9 cellular contexts compared by ENCODE assay signal in genomic region chr17:47615766-47616424, GRCh38. TPM values are rescaled to one million over a fixed set of nuclear protein-coding genes. Genes with fewer than 3 reads are reported as not detected.
A peak's percentile ranks its signal among the peaks of the same experiment; 100 is the strongest.
DNase-seq lines count a peak whose midpoint lies in the region; ATAC-seq, FAIRE-seq and TF ChIP-seq lines count a peak whose summit lies in the region.
"Had no signal": no experiment of that assay in that cellular context is flagged by ENCODE, and none has a peak within 500 bp of the region (broad histone marks: within the 10 kb centered on the region; RNA-seq: fewer than 3 reads in every experiment).

No MANE protein-coding gene starts in this region.

- no peak for TF ChIP-seq EP300 in stomach (IDR thresholded peaks at IDR 0.05)

- H4K20me1 ChIP-seq in astrocyte (ENCODE audit: insufficient read depth, low read length): no peaks in the 10 kb centered on the region

- no peak overlapping the region for H3K4me2 ChIP-seq in astrocyte (ENCODE audit: low read length)

- POLR2A ChIA-PET in A673 (lab: Charles Lee; ENCODE audit: low non-redundant PET): no interaction called here

- peaks cover 24% of the 10 kb centered on the region for H3K36me3 Mint-ChIP-seq in astrocyte (ENCODE audit: low read depth, unreplicated experiment)

- peak; percentile 59 for TF ChIP-seq CTCF in A673 (conservative IDR thresholded peaks at IDR 0.05; ENCODE audit: low read depth, low read length)
- peak; percentile 54 for TF ChIP-seq CTCF in GM10266 (IDR thresholded peaks at IDR 0.05; ENCODE audit: control insufficient read depth, insufficient read depth, low read depth, missing control alignments)
- peak; percentile 79 for TF ChIP-seq CTCF in astrocyte (IDR thresholded peaks at IDR 0.05; ENCODE audit: insufficient read depth, low read depth, low read length)
- TF ChIP-seq CTCF in stomach (IDR thresholded peaks at IDR 0.05): peak in 5 of 7 experiments; percentile 46 to 78 (median 70)

- no peak overlapping the region for H3K27ac Mint-ChIP-seq in astrocyte (ENCODE audit: unreplicated experiment)

- peak; percentile 51 for DNase-seq in A673 (ENCODE audit: low spot score)
- DNase-seq in GM10266 (ENCODE audit: extremely low spot score): peak; percentile 30
- peak; percentile 16 for DNase-seq in NCI-H2171 (lab: John Stamatoyannopoulos, UW)
- peak; percentile 10 for DNase-seq in astrocyte (ENCODE audit: low read depth)
- DNase-seq in iPS-NIHi7 (ENCODE audit: extremely low spot score): peak; percentile 32
- DNase-seq in stomach: no peak

- 57 to 80% (median 76%) methylated on average over 6 to 8 of the region's 8 CpGs for WGBS in stomach, 5 donors

- H3K36me3 ChIP-seq in A673 (ENCODE audit: insufficient read depth, low read length, poor library complexity, severe bottlenecking): peaks cover 24% of the 10 kb centered on the region
- H3K36me3 ChIP-seq in astrocyte (ENCODE audit: insufficient read depth, low read length): peaks cover 33% of the 10 kb centered on the region
- H3K36me3 ChIP-seq in stomach: peaks cover 33 to 84% (median 81%) of the 10 kb centered on the region in 4 donors

- no peak overlapping the region for H2AFZ ChIP-seq in astrocyte (ENCODE audit: low read depth, low read length)

- no peak overlapping the region for H3K9ac ChIP-seq in astrocyte (ENCODE audit: low read length)

- intact Hi-C loops in A673 (cut with micrococcal nuclease; ENCODE audit: unreplicated experiment): loop anchor here (10.0 kb wide), 1 partner anchor 251 kb away; no protein-coding TSS in a partner anchor
- intact Hi-C loops in stomach (cut with DNase I; ENCODE audit: low total_unique reads): no loop called here

- no peak overlapping the region for H3K4me3 ChIP-seq in A673 (ENCODE audit: low read depth, low read length, poor library complexity, severe bottlenecking)
- H3K4me3 ChIP-seq in astrocyte (ENCODE audit: insufficient read depth, low read depth, low read length): no peak overlapping the region
- H3K4me3 ChIP-seq in stomach: no peak overlapping the region

- FAIRE-seq in astrocyte (lab: Jason Lieb, UNC): no peak

- no peaks in the 10 kb centered on the region for H3K27me3 ChIP-seq in A673 (replicated peaks; ENCODE audit: insufficient read depth, low read depth, low read length, poor library complexity)
- H3K27me3 ChIP-seq in astrocyte (ENCODE audit: insufficient read depth, low read length): no peaks in the 10 kb centered on the region
- no peaks in the 10 kb centered on the region for H3K27me3 ChIP-seq in stomach

- no peaks in the 10 kb centered on the region for H3K9me3 Mint-ChIP-seq in astrocyte (ENCODE audit: unreplicated experiment)

- H3K9me3 ChIP-seq in A673 (ENCODE audit: low read depth, low read length, poor library complexity, severe bottlenecking) (no peaks in the 10 kb centered on the region), astrocyte (ENCODE audit: insufficient read depth, low read depth, low read length) (no peaks in the 10 kb centered on the region), stomach (no peaks in the 10 kb centered on the region)

- H3K4me1 ChIP-seq in A673 (ENCODE audit: insufficient read depth, low read length, poor library complexity, severe bottlenecking) (no peaks in the 10 kb centered on the region), astrocyte (ENCODE audit: insufficient read depth, low read length) (peaks cover 5% of the 10 kb centered on the region), stomach (peaks cover 7 to 40% (median 24%) of the 10 kb centered on the region in 4 donors)

- peaks cover 12% of the 10 kb centered on the region for H3K4me1 Mint-ChIP-seq in astrocyte (ENCODE audit: low read depth, unreplicated experiment)

- H3K4me3 Mint-ChIP-seq in astrocyte (ENCODE audit: unreplicated experiment): no peak overlapping the region

- CTCF ChIA-PET in A673 (lab: Charles Lee): interaction anchor here (0.7 kb wide), 1 partner anchor 65 kb away, joined by 4 read pairs; no protein-coding TSS in a partner anchor

- no peaks in the 10 kb centered on the region for H3K27me3 Mint-ChIP-seq in astrocyte (ENCODE audit: low read depth, unreplicated experiment)

- H3K79me2 ChIP-seq in astrocyte (ENCODE audit: insufficient read depth, low read length): no peaks in the 10 kb centered on the region

- TF ChIP-seq POLR2A in stomach (IDR thresholded peaks at IDR 0.05): peak in 1 of 4 donors; percentile 13

- BruUV-seq in A673 (replicated peaks; lab: Mats Ljungman, UMichigan): no TSS peak

- no peak overlapping the region for H3K27ac ChIP-seq in A673 (ENCODE audit: low read depth, low read length, poor library complexity, severe bottlenecking)
- no peak overlapping the region for H3K27ac ChIP-seq in astrocyte (ENCODE audit: low read depth, low read length)
- peak overlapping the region in 1 of 5 donors; percentile 33 for H3K27ac ChIP-seq in stomach
- H3K27ac ChIP-seq: epithelial cell of prostate had no signal

- no peak for ATAC-seq in GM18861 (IDR thresholded peaks at IDR 0.05; ENCODE audit: unreplicated experiment)
- no peak for ATAC-seq in GM21786 (IDR thresholded peaks at IDR 0.05; ENCODE audit: unreplicated experiment)

RNA-seq across cellular contexts. Expression of gene KPNB1, which starts 33.8 kb away (rescaled TPM):
- total RNA-seq in A673 (2021) (429 and 452 TPM in 2 replicates), astrocyte (467 and 491 TPM in 2 replicates), stomach (100 to 1,000 TPM; 155 to 669 (median 198) TPM)
- polyA plus RNA-seq in stomach: 10 to 100 TPM; 32.5 to 49.9 (median 33.6) TPM
